Comparison of ENCODE assay signal across 10 cellular contexts in genomic region chr10:13614530-13615332, GRCh38. TPM values are rescaled to one million over a fixed set of nuclear protein-coding genes. Genes with fewer than 3 reads are reported as not detected.
DNase-seq lines count a peak whose midpoint lies in the region; ATAC-seq and TF ChIP-seq lines count a peak whose summit lies in the region.
"Had no signal": no experiment of that assay in that cellular context is flagged by ENCODE, and none has a peak within 500 bp of the region (broad histone marks: within the 10 kb centered on the region; RNA-seq: fewer than 3 reads in every experiment).

No MANE protein-coding gene starts in this region.

- H3K27me3 Mint-ChIP-seq in endodermal cell (ENCODE audit: insufficient read depth) (no peaks in the 10 kb centered on the region), mesothelial cell of epicardium (ENCODE audit: low read depth) (no peaks in the 10 kb centered on the region)
- H3K27me3 Mint-ChIP-seq: activated naive CD8-positive, alpha-beta T cell had no signal

- no peak overlapping the region for H3K4me3 Mint-ChIP-seq in endodermal cell
- H3K4me3 Mint-ChIP-seq in mesothelial cell of epicardium = no peak overlapping the region
- H3K4me3 Mint-ChIP-seq: activated naive CD8-positive, alpha-beta T cell had no signal

- H3K36me3 Mint-ChIP-seq in endodermal cell (ENCODE audit: low read depth) = peaks cover 35% of the 10 kb centered on the region
- H3K36me3 Mint-ChIP-seq in mesothelial cell of epicardium = peaks cover 33% of the 10 kb centered on the region

- no peaks in the 10 kb centered on the region for H3K9me3 ChIP-seq in BE2C
- no peaks in the 10 kb centered on the region for H3K9me3 ChIP-seq in endodermal cell (ENCODE audit: control insufficient read depth, low read length)

- H3K4me1 ChIP-seq in BE2C (no peaks in the 10 kb centered on the region; the same call in 1 of the 2 replicates), endodermal cell (ENCODE audit: control insufficient read depth, insufficient read depth, low read length) (peaks cover 8% of the 10 kb centered on the region)

- H3K36me3 ChIP-seq in BE2C (peaks cover 4% of the 10 kb centered on the region), endodermal cell (ENCODE audit: control insufficient read depth, insufficient read depth, low read length) (peaks cover 49% of the 10 kb centered on the region)

- WGBS in endodermal cell (ENCODE audit: insufficient coverage in 1 of 2, insufficient read length in 1 of 2), 2 experiments = 74 to 88% methylated on average over 5 to 8 of the region's 8 CpGs

- DNase-seq in BE2C (peak; percentile 11), NCI-H460 (ENCODE audit: extremely low read depth, low read depth) (peak; percentile 79), endodermal cell (peak; percentile 67), mesothelial cell of epicardium (ENCODE audit: low spot score in 2 of 2, unreplicated experiment in 2 of 2) (peak; percentile 33 to 56), OCI-M2 (lab: John Stamatoyannopoulos, UW; ENCODE audit: unreplicated experiment) (no peak), hippocampal formation (lab: John Stamatoyannopoulos, UW) (no peak)
- no peak for DNase-seq in stimulated activated CD4-positive, alpha-beta T cell treated with anti-CD3 and anti-CD28 coated beads, Interleukin-2, amount 100 ng/mL, for 24 hours
- DNase-seq: C1 segment of cervical spinal cord had no signal

- H3K9me3 Mint-ChIP-seq in endodermal cell (no peaks in the 10 kb centered on the region), mesothelial cell of epicardium (no peaks in the 10 kb centered on the region)

- TF ChIP-seq CTCF in BE2C (IDR thresholded peaks at IDR 0.05; ENCODE audit: low read depth, low read length) = no peak
- TF ChIP-seq CTCF in endodermal cell (conservative IDR thresholded peaks at IDR 0.05) = peak; percentile 56
- no peak for TF ChIP-seq CTCF in mesothelial cell of epicardium (IDR thresholded peaks at IDR 0.05; ENCODE audit: unreplicated experiment)

- peaks cover 21% of the 10 kb centered on the region for H3K4me1 Mint-ChIP-seq in endodermal cell
- peaks cover 41% of the 10 kb centered on the region for H3K4me1 Mint-ChIP-seq in mesothelial cell of epicardium

- peak overlapping the region; percentile 42 for H3K27ac ChIP-seq in endodermal cell (ENCODE audit: low read depth, low read length)

- H3K4me3 ChIP-seq in BE2C (ENCODE audit: low read depth, low read length) (no peak overlapping the region), endodermal cell (ENCODE audit: low read length) (no peak overlapping the region)

- no peak for ATAC-seq in HG03108 (IDR thresholded peaks at IDR 0.05; ENCODE audit: unreplicated experiment)

- H3K27ac Mint-ChIP-seq in endodermal cell (peak overlapping the region; percentile 83), mesothelial cell of epicardium (peak overlapping the region; percentile 98)
- H3K27ac Mint-ChIP-seq: activated naive CD8-positive, alpha-beta T cell had no signal

- H3K27me3 ChIP-seq in BE2C = no peaks in the 10 kb centered on the region
- no peaks in the 10 kb centered on the region for H3K27me3 ChIP-seq in endodermal cell (ENCODE audit: control insufficient read depth, insufficient read depth, low read length, poor library complexity, severe bottlenecking)

- H3K9ac ChIP-seq in endodermal cell (ENCODE audit: extremely low read depth, low read length, poor library complexity, severe bottlenecking) = peak overlapping the region; percentile 7

RNA-seq across cellular contexts. Expression of gene PRPF18, which starts 28.0 kb away (rescaled TPM):
- polyA plus RNA-seq in BE2C (2012; ENCODE audit: insufficient read depth, insufficient read length, low read depth) = 23.4 TPM
- total RNA-seq in NCI-H460 (2014; rRNA removed; shearing (Covaris generic)) = 18.9 and 28.2 TPM in 2 replicates
- 12.1 and 20.8 TPM in 2 replicates for polyA plus RNA-seq in NCI-H460 (2014; cell fraction: nucleus; rRNA removed)
- total RNA-seq in endodermal cell (10 to 100 TPM; 19.1 to 20.4 TPM), mesothelial cell of epicardium (18.9 to 19.8 TPM (median 19.0 TPM) in 3 replicates)
- 18.0 TPM for polyA plus RNA-seq in endodermal cell (2013, experiment 1 of 2)
- 19.6 TPM for polyA plus RNA-seq in endodermal cell (2013, experiment 2 of 2)

Comparison
In these comparisons a context has a peak if more than half of its experiments do, and no peak if none do; other contexts are left out.
1. DNase-seq: peak in BE2C (single experiment), NCI-H460 (single experiment), endodermal cell (single experiment) and mesothelial cell of epicardium (2 of 2); none in stimulated activated CD4-positive, alpha-beta T cell treated with anti-CD3 and anti-CD28 coated beads, Interleukin-2, amount 100 ng/mL, for 24 hours (0 of 2), OCI-M2 (single experiment) and hippocampal formation (0 of 2).